Comparison of ENCODE assay signal across 13 cellular contexts in genomic region chr3:11575964-11576363, GRCh38.
"Had no signal": no experiment of that assay in that cellular context is flagged by ENCODE, and none has a peak within 500 bp of the region (broad histone marks: within the 10 kb centered on the region; RNA-seq: fewer than 3 reads in every experiment).

No MANE protein-coding gene starts in this region.

- H3K4me3 Mint-ChIP-seq: neural crest cell; stimulated activated memory B cell treated with anti-CD40 and anti-IgM and Interleukin-4, amounts not matched to agents 10 μg/mL and 1 μg/mL and 100 μg/mL, for 72 hours; T-helper 2 cell treated with Interferon-gamma antibody and Interleukin-4, amounts not matched to agents 5 μg/mL and 100 μg/mL, for 36 hours had no signal

- DNase-seq: activated CD4-positive, alpha-beta T cell treated with anti-CD3 and anti-CD28 coated beads, Interleukin-2, amount 50 U/mL, for 4 hours; activated naive CD4-positive, alpha-beta T cell treated with anti-CD3 and anti-CD28 coated beads, Interleukin-2, amount 50 U/mL, for 16 hours; left lung; mesenchymal stem cell; SHP77 treated with DMSO at 0.1 percent for 48 hours; sigmoid colon; thyroid gland had no signal

- H3K9me3 Mint-ChIP-seq: neural crest cell; stimulated activated memory B cell treated with anti-CD40 and anti-IgM and Interleukin-4, amounts not matched to agents 10 μg/mL and 1 μg/mL and 100 μg/mL, for 72 hours; T-helper 2 cell treated with Interferon-gamma antibody and Interleukin-4, amounts not matched to agents 5 μg/mL and 100 μg/mL, for 36 hours had no signal

- H3K27ac Mint-ChIP-seq: stimulated activated memory B cell treated with anti-CD40 and anti-IgM and Interleukin-4, amounts not matched to agents 10 μg/mL and 1 μg/mL and 100 μg/mL, for 72 hours; T-helper 2 cell treated with Interferon-gamma antibody and Interleukin-4, amounts not matched to agents 5 μg/mL and 100 μg/mL, for 36 hours had no signal

- H3K27ac ChIP-seq: hepatocyte, left lung had no signal

- H3K27me3 Mint-ChIP-seq: stimulated activated memory B cell treated with anti-CD40 and anti-IgM and Interleukin-4, amounts not matched to agents 10 μg/mL and 1 μg/mL and 100 μg/mL, for 72 hours had no signal

- H3K9me3 ChIP-seq: esophagus muscularis mucosa, left lung, ovary, sigmoid colon, thyroid gland had no signal

- ATAC-seq: left lung; stimulated activated memory B cell treated with anti-CD40 and anti-IgM and Interleukin-4, amounts not matched to agents 10 μg/mL and 1 μg/mL and 100 μg/mL, for 72 hours had no signal

- H2AFZ ChIP-seq: hepatocyte had no signal

- H3K4me3 ChIP-seq: esophagus muscularis mucosa, hepatocyte, left lung, ovary, sigmoid colon, thyroid gland had no signal

- H3K4me2 ChIP-seq: hepatocyte had no signal

- H3K27me3 ChIP-seq: esophagus muscularis mucosa, hepatocyte, left lung, ovary, sigmoid colon, thyroid gland had no signal

- H3K36me3 ChIP-seq: ovary, thyroid gland had no signal
